Comparison of ENCODE assay signal across 8 cellular contexts in the genomic region with DNA sequence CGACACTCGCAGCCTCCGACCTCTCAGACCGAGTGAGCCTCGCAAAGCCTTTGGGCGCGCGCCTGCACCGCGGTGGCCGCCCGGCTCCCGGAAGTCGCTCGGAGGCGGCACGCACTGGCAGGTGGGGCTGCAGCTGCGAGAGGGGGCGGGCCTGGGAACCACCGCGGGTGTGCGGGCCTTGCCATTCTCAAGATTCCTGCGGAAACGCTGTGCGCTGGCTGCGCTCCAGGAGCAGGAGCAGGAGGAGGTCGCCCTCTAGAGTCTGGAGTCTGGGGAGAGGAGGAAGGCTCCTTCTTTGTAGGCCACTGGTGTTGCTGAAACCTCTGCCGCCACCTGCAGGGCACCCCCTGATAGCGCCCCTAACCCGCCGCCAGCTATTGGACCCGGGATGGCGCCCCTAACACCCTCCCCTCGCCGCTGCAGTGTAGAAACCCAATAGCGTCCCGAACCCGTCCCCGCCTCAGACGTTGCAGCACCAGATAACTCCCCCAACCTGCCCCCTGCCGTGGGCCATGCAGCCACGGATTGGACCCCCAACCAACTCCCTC.
DNase-seq lines count a peak whose midpoint lies in the region; ATAC-seq and TF ChIP-seq lines count a peak whose summit lies in the region.
"Not testable (repeated sequence)": the region's sequence is repeated elsewhere in the genome, so short reads cannot be mapped to it uniquely, and the experiment has no call there.

No MANE protein-coding gene starts in this region.

- H3F3A ChIP-seq in Loucy (ENCODE audit: low read depth): not testable (repeated sequence)

- DNase-seq in activated naive CD4-positive, alpha-beta T cell treated with anti-CD3 and anti-CD28 coated beads for 36 hours: peak; percentile 84
- DNase-seq in Right ventricle myocardium superior: peak; percentile 72
- not testable (repeated sequence) for DNase-seq in sciatic nerve (ENCODE audit: low spot score)
- DNase-seq in upper lobe of left lung: peak; percentile 77 to 94

- intact Hi-C loops in activated naive CD4-positive, alpha-beta T cell treated with anti-CD3 and anti-CD28 coated beads for 36 hours (cut with micrococcal nuclease); Right ventricle myocardium superior (cut with DNase I); sciatic nerve (cut with DNase I): not testable (repeated sequence)

- TF ChIP-seq POLR2A in upper lobe of left lung (IDR thresholded peaks at IDR 0.05): peak in 1 of 4 donors; percentile 21

- not testable (repeated sequence) for H3K79me2 ChIP-seq in Loucy (ENCODE audit: insufficient read depth, low read length)

- not testable (repeated sequence) for TF ChIP-seq EP300 in upper lobe of left lung (IDR thresholded peaks at IDR 0.05)

- H3K4me2 ChIP-seq in Loucy (ENCODE audit: low read depth, low read length, poor library complexity, severe bottlenecking): peak overlapping the region; percentile 83

- not testable (repeated sequence) for H3K4me1 ChIP-seq in Loucy (ENCODE audit: insufficient read depth, low read length, poor library complexity, severe bottlenecking); upper lobe of left lung

- CTCF ChIA-PET in activated naive CD4-positive, alpha-beta T cell treated with anti-CD3 and anti-CD28 coated beads for 36 hours (lab: Charles Lee): not testable (repeated sequence)

- not testable (repeated sequence) for H3K9me3 Mint-ChIP-seq in activated naive CD4-positive, alpha-beta T cell treated with anti-CD3 and anti-CD28 coated beads for 36 hours

- H3K27me3 ChIP-seq in Loucy (ENCODE audit: insufficient read depth, low read length, poor library complexity, severe bottlenecking); upper lobe of left lung: not testable (repeated sequence)

- H3K4me3 ChIP-seq in Loucy (ENCODE audit: low read length, poor library complexity, severe bottlenecking) (peak overlapping the region; percentile 87), upper lobe of left lung (peak overlapping the region in 3 of 4 donors; percentile 39 to 54 (median 53))

- 13% methylated on average over 11 of the region's 42 CpGs; no CpG with 5 or more reads in 1 of the 2 donors for WGBS in upper lobe of left lung, 2 donors

- H3K27me3 Mint-ChIP-seq in activated naive CD4-positive, alpha-beta T cell treated with anti-CD3 and anti-CD28 coated beads for 36 hours (ENCODE audit: low read depth): not testable (repeated sequence)

- not testable (repeated sequence) for H3K9me3 ChIP-seq in Loucy (ENCODE audit: insufficient read depth, low read depth, low read length); upper lobe of left lung

- TF ChIP-seq CTCF in Loucy (conservative IDR thresholded peaks at IDR 0.05; ENCODE audit: low read length) (peak; percentile 54), upper lobe of left lung (IDR thresholded peaks at IDR 0.05) (peak in 4 of 6 experiments; percentile 24 to 54 (median 48))

- H3K4me1 Mint-ChIP-seq in activated naive CD4-positive, alpha-beta T cell treated with anti-CD3 and anti-CD28 coated beads for 36 hours (ENCODE audit: low read depth): not testable (repeated sequence)

- not testable (repeated sequence) for H3K27ac Mint-ChIP-seq in activated naive CD4-positive, alpha-beta T cell treated with anti-CD3 and anti-CD28 coated beads for 36 hours

- not testable (repeated sequence) for H3K36me3 Mint-ChIP-seq in activated naive CD4-positive, alpha-beta T cell treated with anti-CD3 and anti-CD28 coated beads for 36 hours (ENCODE audit: low read depth)

- peak overlapping the region; percentile 79 for H3K4me3 Mint-ChIP-seq in activated naive CD4-positive, alpha-beta T cell treated with anti-CD3 and anti-CD28 coated beads for 36 hours

- not testable (repeated sequence) for H3K36me3 ChIP-seq in Loucy (ENCODE audit: insufficient read depth, low read length); upper lobe of left lung

- H3K9me2 ChIP-seq in Loucy (replicated peaks; ENCODE audit: low read depth, low read length): not testable (repeated sequence)

- peak overlapping the region; percentile 99 for H2AFZ ChIP-seq in Loucy (ENCODE audit: low read length)

- ATAC-seq in GM18498 (IDR thresholded peaks at IDR 0.05; ENCODE audit: unreplicated experiment): peak; percentile 96
- ATAC-seq in HG02623 (IDR thresholded peaks at IDR 0.05; ENCODE audit: unreplicated experiment): peak; percentile 87
- ATAC-seq in SK-N-SH treated with all-trans-retinoic acid at 6 μM for 48 hours: peak; percentile 95
- ATAC-seq in Right ventricle myocardium superior (ENCODE audit: poor library complexity): peak; percentile 88
- peak; percentile 88 for ATAC-seq in sciatic nerve
- peak; percentile 85 to 95 for ATAC-seq in upper lobe of left lung (ENCODE audit: low FRiP score in 2 of 2)

- H4K20me1 ChIP-seq in Loucy (ENCODE audit: insufficient read depth, low read length, poor library complexity, severe bottlenecking): not testable (repeated sequence)

- peak overlapping the region in 1 of 4 donors; percentile 15 for H3K27ac ChIP-seq in upper lobe of left lung

- H3K9ac ChIP-seq in Loucy (ENCODE audit: low read depth, low read length, poor library complexity, severe bottlenecking): peak overlapping the region; percentile 73
